Comparison of ENCODE assay signal across 20 cellular contexts in genomic region chr3:114406922-114407321, GRCh38.
"Had no signal": no experiment of that assay in that cellular context is flagged by ENCODE, and none has a peak within 500 bp of the region (broad histone marks: within the 10 kb centered on the region; RNA-seq: fewer than 3 reads in every experiment).

No MANE protein-coding gene starts in this region.

- H3K9me3 ChIP-seq: esophagus squamous epithelium, prostate gland, right lobe of liver, spleen, tibial artery had no signal

- H3K27me3 ChIP-seq: esophagus squamous epithelium, foreskin keratinocyte, hepatocyte, right lobe of liver, spleen, tibial artery had no signal

- H3K4me1 ChIP-seq: prostate gland had no signal

- H3K27ac ChIP-seq: epithelial cell of prostate, esophagus squamous epithelium, foreskin keratinocyte, hepatocyte, parathyroid adenoma, right lobe of liver, spleen, tibial artery had no signal

- ATAC-seq: effector memory CD8-positive, alpha-beta T cell; foreskin keratinocyte; left colon; naive thymus-derived CD4-positive, alpha-beta T cell; right lobe of liver; stimulated activated naive B cell treated with anti-CD40 and anti-IgM and Interleukin-4, amounts not matched to agents 10 μg/mL and 1 μg/mL and 100 μg/mL, for 72 hours had no signal

- H3K36me3 ChIP-seq: esophagus squamous epithelium, prostate gland, right lobe of liver, spleen, tibial artery had no signal

- DNase-seq: central memory CD4-positive, alpha-beta T cell; effector memory CD8-positive, alpha-beta T cell; esophagus squamous epithelium; foreskin keratinocyte; head of caudate nucleus; left colon; naive thymus-derived CD4-positive, alpha-beta T cell; nephron progenitor cell; retina; right lobe of liver; spleen; stimulated activated CD4-positive, alpha-beta T cell treated with anti-CD3 and anti-CD28 coated beads, Interleukin-15, amount 100 ng/mL, for 24 hours; stimulated activated CD4-positive, alpha-beta T cell treated with anti-CD3 and anti-CD28 coated beads, Interleukin-1b, Interleukin-23, amount 100 ng/mL, for 48 hours; stimulated activated CD4-positive, alpha-beta T cell treated with anti-CD3 and anti-CD28 coated beads, Interleukin-4, amount 100 ng/mL, for 24 hours; stimulated activated naive B cell treated with anti-CD40 and anti-IgM and Interleukin-4, amounts not matched to agents 10 μg/mL and 1 μg/mL and 100 μg/mL, for 72 hours; tibial artery had no signal

- H3K4me3 ChIP-seq: esophagus squamous epithelium, hepatocyte, prostate gland, right lobe of liver, spleen, tibial artery had no signal
